8 cellular contexts compared by ENCODE assay signal in the genomic region with DNA sequence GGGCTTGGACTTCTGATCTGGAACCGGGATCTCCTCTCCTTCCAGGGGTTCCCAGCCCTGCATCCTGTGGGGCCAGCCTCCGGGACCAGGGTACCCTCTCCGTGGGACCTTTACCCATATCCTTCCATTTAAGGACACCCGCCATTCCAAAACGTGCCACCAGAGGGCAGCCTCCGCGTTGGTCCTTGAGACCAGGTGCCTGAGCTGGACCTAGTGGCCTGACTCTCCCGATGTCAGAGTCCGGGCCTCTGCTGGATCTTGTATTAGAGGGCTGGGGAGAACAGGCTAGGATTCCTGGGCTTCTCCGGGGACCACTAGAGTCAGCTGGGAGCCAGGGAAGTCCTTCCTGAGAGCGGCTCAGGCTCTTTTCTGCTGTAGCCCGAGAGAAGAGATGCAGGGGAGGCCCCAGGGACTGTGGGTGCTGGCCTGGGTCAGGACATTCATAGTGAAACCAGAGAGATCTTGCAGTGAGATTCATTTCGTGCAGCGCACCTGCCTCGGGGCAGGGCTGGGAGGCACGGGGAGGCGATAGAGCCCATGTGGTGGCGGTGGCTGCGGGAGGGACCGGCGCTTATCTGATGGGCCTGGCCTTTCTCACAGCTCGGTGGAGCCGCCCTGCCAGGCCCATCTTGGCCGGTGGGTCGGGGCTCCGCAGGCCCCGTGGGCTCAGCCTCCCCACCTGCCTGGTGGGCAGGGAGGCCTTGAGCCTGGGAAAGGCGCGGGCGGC. TPM values are rescaled to one million over a fixed set of nuclear protein-coding genes. Genes with fewer than 3 reads are reported as not detected.
DNase-seq lines count a peak whose midpoint lies in the region; ATAC-seq, FAIRE-seq and TF ChIP-seq lines count a peak whose summit lies in the region.

No MANE protein-coding gene starts in this region.

- no peak overlapping the region for H3K9ac ChIP-seq in HepG2 (ENCODE audit: insufficient read depth, low read depth, low read length)

- H2AFZ ChIP-seq in HepG2 (ENCODE audit: low read length), result no peak overlapping the region

- peak overlapping the region in 2 of 3 experiments; percentile 37 to 53; a peak in 3 of 6 replicates for H3K4me3 ChIP-seq in HepG2 (replicated peaks in 1 of 3; ENCODE audit: insufficient read depth in 1 of 3, low read depth in 2 of 3, low read length in 3 of 3)

- peaks cover 44% of the 10 kb centered on the region for H3K4me1 ChIP-seq in HepG2 (ENCODE audit: insufficient read depth, low read length)

- no peaks in the 10 kb centered on the region for H3K36me3 ChIP-seq in HepG2 (replicated peaks in 1 of 2; ENCODE audit: control insufficient read depth in 1 of 2, insufficient read depth in 2 of 2, low read length in 2 of 2)

- FAIRE-seq in GM18507 (lab: Jason Lieb, UNC) (peak; percentile 94), HepG2 (lab: Jason Lieb, UNC) (peak; percentile 93)

- peak; percentile 89 for TF ChIP-seq RAD21 in HepG2 (CRISPR knock-in tag; IDR thresholded peaks at IDR 0.05)

- intact Hi-C loops in HepG2 (cut with micrococcal nuclease; ENCODE audit: unreplicated experiment), result loop anchor here (1.0 kb wide), 1 partner anchor 168 kb away; no protein-coding TSS in a partner anchor

- CTCF ChIA-PET in HepG2 (lab: Yijun Ruan, JAX; ENCODE audit: low intra/inter-chr PET ratio, low total read pairs), result interaction anchor here (0.8 to 2.8 kb wide), 8 partner anchors 76 to 536 kb away, joined by 3 to 20 read pairs (median 4); no protein-coding TSS in a partner anchor

- peak; percentile 95 for TF ChIP-seq CTCF in HepG2 (CRISPR knock-in tag; IDR thresholded peaks at IDR 0.05)

- TF ChIP-seq POLR2A in HepG2 (IDR thresholded peaks at IDR 0.05; ENCODE audit: insufficient read depth in 1 of 2, low read depth in 2 of 2, low read length in 2 of 2), result no peak

- H3K79me2 ChIP-seq in HepG2 (ENCODE audit: insufficient read depth, low read length), result no peaks in the 10 kb centered on the region

- no peak overlapping the region for H3K27ac ChIP-seq in HepG2 (ENCODE audit: extremely low read length, insufficient read depth, low read length)

- POLR2A ChIA-PET in HepG2 (lab: Yijun Ruan, JAX), result interaction anchor here (0.9 to 1.3 kb wide), 5 partner anchors 14 to 171 kb away, joined by 4 to 6 read pairs (median 5); a partner anchor contains a TSS

- no TSS peak for BruUV-seq in HepG2 (replicated peaks; lab: Mats Ljungman, UMichigan)

- H3K4me2 ChIP-seq in HepG2 (ENCODE audit: low read depth, low read length), result peak overlapping the region; percentile 77

- in situ Hi-C loops in HepG2 (cut with HindIII; ENCODE audit: extremely low pct_ligation_motif_present, low pct_unique_long_range_greater_than_20kb), result loop anchor here (5.0 kb wide), 3 partner anchors 67 to 537 kb away; a partner anchor contains a TSS

- peak; percentile 87 for ATAC-seq in HG02973 (IDR thresholded peaks at IDR 0.05; ENCODE audit: unreplicated experiment)
- peak; percentile 96 to 97 for ATAC-seq in activated CD4-positive, CD25-positive, alpha-beta regulatory T cell treated with anti-CD3 and anti-CD28 coated beads, Interleukin-2, amount 50 U/mL, for 24 hours
- ATAC-seq in HepG2, result peak; percentile 86

- H3K9me3 ChIP-seq in HepG2 (ENCODE audit: low read length), result no peaks in the 10 kb centered on the region

- WGBS in HepG2 (ENCODE audit: low lambda C conversion rate), result 25% methylated on average over 18 of the region's 30 CpGs

- no peaks in the 10 kb centered on the region for H4K20me1 ChIP-seq in HepG2 (ENCODE audit: insufficient read depth, low read length)

- no peak for TF ChIP-seq EP300 in HepG2 (IDR thresholded peaks at IDR 0.05; ENCODE audit: low read depth in 2 of 2, low read length in 2 of 2)
- no peak for TF ChIP-seq EP300 in HepG2 (CRISPR knock-in tag; IDR thresholded peaks at IDR 0.05; ENCODE audit: borderline replicate concordance)

- DNase-seq in AG08395 (ENCODE audit: low spot score) (peak; percentile 82), GM18507 (ENCODE audit: extremely low spot score, insufficient read length, low read depth) (peak; percentile 81), NCI-H2107 (lab: John Stamatoyannopoulos, UW) (peak; percentile 38), cerebellar cortex (ENCODE audit: low spot score) (peak; percentile 81), HepG2 (ENCODE audit: low spot score) (peak; percentile 78)
- DNase-seq in stimulated activated CD4-positive, alpha-beta T cell treated with anti-CD3 and anti-CD28 coated beads, TNF-alpha, amount 100 ng/mL, for 4 hours (ENCODE audit: low read depth in 3 of 3), result peak; percentile 59 to 72 (median 71)

- peaks cover 0 to 6% of the 10 kb centered on the region in 2 experiments; a peak in 1 of 5 replicates for H3K27me3 ChIP-seq in HepG2 (ENCODE audit: control insufficient read depth in 1 of 2, insufficient read depth in 2 of 2, low read length in 2 of 2)

TF ChIP-seq in HepG2, 621 proteins besides CTCF, POLR2A, EP300 and RAD21 (continues in another document):
- TF ChIP-seq, protein P1, sequence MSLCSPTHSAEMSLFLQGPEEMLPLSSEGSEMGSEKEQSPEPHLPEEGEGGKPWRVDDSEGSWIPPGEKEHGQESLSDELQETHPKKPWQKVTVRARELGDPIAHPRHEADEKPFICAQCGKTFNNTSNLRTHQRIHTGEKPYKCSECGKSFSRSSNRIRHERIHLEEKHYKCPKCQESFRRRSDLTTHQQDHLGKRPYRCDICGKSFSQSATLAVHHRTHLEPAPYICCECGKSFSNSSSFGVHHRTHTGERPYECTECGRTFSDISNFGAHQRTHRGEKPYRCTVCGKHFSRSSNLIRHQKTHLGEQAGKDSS (CRISPR knock-in tag; IDR thresholded peaks at IDR 0.05; ENCODE audit: borderline replicate concordance, low read depth), result 0 out of 2 replicates have a peak, but pooled peaks have one; percentile 22
- no peak for TF ChIP-seq SRY (CRISPR knock-in tag; IDR thresholded peaks at IDR 0.05)
- TF ChIP-seq ATF1 (CRISPR knock-in tag; IDR thresholded peaks at IDR 0.05), result no peak
- TF ChIP-seq ZFP36 (IDR thresholded peaks at IDR 0.05; ENCODE audit: borderline replicate concordance, low read depth, low read length, partially characterized antibody), result no peak
- TF ChIP-seq SIN3A (IDR thresholded peaks at IDR 0.05; ENCODE audit: borderline replicate concordance, low read depth, low read length), result no peak
- 0 out of 2 replicates have a peak, but pooled peaks have one; percentile 23 for TF ChIP-seq FOSL2 (CRISPR knock-in tag; IDR thresholded peaks at IDR 0.05)
- peak; percentile 38 for TF ChIP-seq TEAD3 (CRISPR knock-in tag; optimal IDR thresholded peaks at IDR 0.05; ENCODE audit: borderline replicate concordance)
- no peak for TF ChIP-seq FOXM1 (CRISPR knock-in tag; IDR thresholded peaks at IDR 0.05)
- peak; percentile 33; the same call in 1 of the 2 replicates for TF ChIP-seq RXRB (CRISPR knock-in tag; IDR thresholded peaks at IDR 0.05; ENCODE audit: borderline replicate concordance)

RNA-seq across cellular contexts. Expression of a gene that starts 9.8 kb away (rescaled TPM):
- 0.41 and 2.2 TPM in 2 replicates for total RNA-seq in HepG2 (2016; rRNA removed; fragmentation: Illumina TruSeq; extraction: Trizol)
- 2.6 and 2.7 TPM in 2 replicates for total RNA-seq in HepG2 (2016; cell fraction: cytosol; rRNA removed; fragmentation: Illumina TruSeq; extraction: Trizol; ENCODE audit: low read depth)
- 0.51 and 1.7 TPM in 2 replicates for total RNA-seq in HepG2 (2016; cell fraction: insoluble cytoplasmic fraction; rRNA removed; fragmentation: Illumina TruSeq; extraction: Trizol)
- 1.5 and 1.7 TPM in 2 replicates for total RNA-seq in HepG2 (2016; cell fraction: membrane; rRNA removed; fragmentation: Illumina TruSeq; extraction: Trizol)
- 1.7 and 2.4 TPM in 2 replicates for total RNA-seq in HepG2 (2016; cell fraction: nucleus; rRNA removed; fragmentation: Illumina TruSeq; extraction: Trizol)
- polyA plus RNA-seq in HepG2 (2011; rRNA removed), result 1.1 TPM in 2 replicates
- 0.85 and 1.0 TPM in 2 replicates for polyA plus RNA-seq in HepG2 (2011; cell fraction: cytosol; rRNA removed)
- 4.6 and 6.0 TPM in 2 replicates for polyA plus RNA-seq in HepG2 (2011; cell fraction: nucleus; rRNA removed)
- 0.63 and 0.66 TPM in 2 replicates for polyA plus RNA-seq in HepG2 (2012)
- polyA plus RNA-seq in HepG2 (2016; cell fraction: cytosol; fragmentation: Illumina TruSeq; extraction: Trizol; ENCODE audit: low read depth), result 2.1 and 2.7 TPM in 2 replicates
- polyA plus RNA-seq in HepG2 (2016; cell fraction: insoluble cytoplasmic fraction; fragmentation: Illumina TruSeq; extraction: Trizol; ENCODE audit: low read depth), result 1.1 and 1.2 TPM in 2 replicates
- 2.4 and 2.6 TPM in 2 replicates for polyA plus RNA-seq in HepG2 (2016; cell fraction: membrane; fragmentation: Illumina TruSeq; extraction: Trizol; ENCODE audit: low read depth)
- 5.9 and 6.0 TPM in 2 replicates for polyA plus RNA-seq in HepG2 (2016; cell fraction: nucleus; fragmentation: Illumina TruSeq; extraction: Trizol; ENCODE audit: insufficient read depth, low read depth)
- 1.7 TPM in 1 of 2 replicates, not detected in the other for polyA minus RNA-seq in HepG2 (2011; rRNA and poly(A)+ RNA removed; ENCODE audit: low replicate concordance)
- 0.35 and 0.40 TPM in 2 replicates for polyA minus RNA-seq in HepG2 (2011; cell fraction: cytosol; rRNA and poly(A)+ RNA removed)
- 0.62 and 0.64 TPM in 2 replicates for polyA minus RNA-seq in HepG2 (2011; cell fraction: nucleus; rRNA and poly(A)+ RNA removed)

RNA-seq across cellular contexts. Expression of a gene that starts 41.3 kb away (rescaled TPM):
- total RNA-seq in HepG2 (2016; rRNA removed; fragmentation: Illumina TruSeq; extraction: Trizol), result 45.1 and 51.6 TPM in 2 replicates
- 34.5 and 35.4 TPM in 2 replicates for total RNA-seq in HepG2 (2016; cell fraction: cytosol; rRNA removed; fragmentation: Illumina TruSeq; extraction: Trizol; ENCODE audit: low read depth)
- total RNA-seq in HepG2 (2016; cell fraction: insoluble cytoplasmic fraction; rRNA removed; fragmentation: Illumina TruSeq; extraction: Trizol), result 39.3 and 56.4 TPM in 2 replicates
- total RNA-seq in HepG2 (2016; cell fraction: membrane; rRNA removed; fragmentation: Illumina TruSeq; extraction: Trizol), result 85.6 and 91.5 TPM in 2 replicates
- 24.3 and 30.9 TPM in 2 replicates for total RNA-seq in HepG2 (2016; cell fraction: nucleus; rRNA removed; fragmentation: Illumina TruSeq; extraction: Trizol)
- 17.6 and 30.3 TPM in 2 replicates for polyA plus RNA-seq in HepG2 (2011; rRNA removed)
- polyA plus RNA-seq in HepG2 (2011; cell fraction: cytosol; rRNA removed), result 9.6 and 22.4 TPM in 2 replicates
- polyA plus RNA-seq in HepG2 (2011; cell fraction: nucleus; rRNA removed), result 49.0 and 59.4 TPM in 2 replicates
- polyA plus RNA-seq in HepG2 (2012), result 12.5 and 18.3 TPM in 2 replicates
- polyA plus RNA-seq in HepG2 (2016; cell fraction: cytosol; fragmentation: Illumina TruSeq; extraction: Trizol; ENCODE audit: low read depth), result 46.7 and 50.1 TPM in 2 replicates
- polyA plus RNA-seq in HepG2 (2016; cell fraction: insoluble cytoplasmic fraction; fragmentation: Illumina TruSeq; extraction: Trizol; ENCODE audit: low read depth), result 41.6 and 54.2 TPM in 2 replicates
- polyA plus RNA-seq in HepG2 (2016; cell fraction: membrane; fragmentation: Illumina TruSeq; extraction: Trizol; ENCODE audit: low read depth), result 92.1 and 104 TPM in 2 replicates
- polyA plus RNA-seq in HepG2 (2016; cell fraction: nucleus; fragmentation: Illumina TruSeq; extraction: Trizol; ENCODE audit: insufficient read depth, low read depth), result 70.1 and 70.6 TPM in 2 replicates
- polyA minus RNA-seq in HepG2 (2011; rRNA and poly(A)+ RNA removed; ENCODE audit: low replicate concordance), result 11.9 and 50.0 TPM in 2 replicates
- polyA minus RNA-seq in HepG2 (2011; cell fraction: cytosol; rRNA and poly(A)+ RNA removed), result 9.7 and 13.5 TPM in 2 replicates
- polyA minus RNA-seq in HepG2 (2011; cell fraction: nucleus; rRNA and poly(A)+ RNA removed), result 10.3 TPM in 2 replicates
